3 cellular contexts compared by ENCODE assay signal in the genomic region with DNA sequence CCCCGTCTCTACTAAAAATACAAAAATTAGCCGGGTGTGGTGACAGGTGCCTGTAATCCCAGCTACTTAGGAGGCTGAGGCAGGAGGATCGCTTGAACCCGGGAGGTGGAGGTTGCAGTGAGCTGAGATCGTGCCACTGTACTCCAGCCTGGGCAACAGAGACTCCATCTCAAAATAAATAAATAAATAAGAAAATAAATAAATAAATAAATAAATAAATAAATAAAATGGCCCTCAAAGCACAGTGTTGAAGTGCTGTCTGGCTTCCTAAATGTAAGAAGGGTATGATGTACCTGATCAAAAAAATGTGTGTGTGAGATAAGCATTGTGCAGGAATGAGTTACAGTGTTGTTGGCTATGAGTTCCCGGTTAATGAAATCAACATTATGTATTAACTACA. TPM values are rescaled to one million over a fixed set of nuclear protein-coding genes. Genes with fewer than 3 reads are reported as not detected.
"Had no signal": no experiment of that assay in that cellular context is flagged by ENCODE, and none has a peak within 500 bp of the region (broad histone marks: within the 10 kb centered on the region; RNA-seq: fewer than 3 reads in every experiment).

No MANE protein-coding gene starts in this region.

RNA-seq across cellular contexts. Expression of a gene that starts 56.9 kb away (rescaled TPM):
- total RNA-seq: natural killer cell treated with Interleukin-12 subunit alpha and Interleukin-12 subunit beta and Interleukin-15 and Interleukin-18, amount 100 ng/mL, for 72 hours; smooth muscle cell; urinary bladder had no signal
